ENCODE assay signal across 15 cellular contexts in genomic region chr3:47108546-47108945, GRCh38. TPM values are rescaled to one million over a fixed set of nuclear protein-coding genes. Genes with fewer than 3 reads are reported as not detected.
DNase-seq lines count a peak whose midpoint lies in the region; ATAC-seq and TF ChIP-seq lines count a peak whose summit lies in the region.
"Had no signal": no experiment of that assay in that cellular context is flagged by ENCODE, and none has a peak within 500 bp of the region (broad histone marks: within the 10 kb centered on the region; RNA-seq: fewer than 3 reads in every experiment).

No MANE protein-coding gene starts in this region.

- no peaks in the 10 kb centered on the region for H3K9me3 ChIP-seq in SK-N-SH
- H3K9me3 ChIP-seq: body of pancreas had no signal

- WGBS in SK-N-SH (ENCODE audit: low lambda C conversion rate): 86% methylated on average over 1 of the region's 1 CpG

- H3K4me1 Mint-ChIP-seq in stimulated activated effector memory CD8-positive, alpha-beta T cell treated with anti-CD3 and anti-CD28 coated beads, Interleukin-12 subunit alpha, Interleukin-12 subunit beta, amount 100 ng/mL, for 72 hours: no peaks in the 10 kb centered on the region
- H3K4me1 Mint-ChIP-seq in type B pancreatic cell (ENCODE audit: unreplicated experiment): peaks cover 4% of the 10 kb centered on the region

- CTCF ChIA-PET in SK-N-SH (lab: Yijun Ruan, JAX): interaction anchor here (1.3 to 2.0 kb wide), 4 partner anchors 9 to 215 kb away, joined by 3 to 5 read pairs (median 3); no protein-coding TSS in a partner anchor

- in situ Hi-C loops in astrocyte of the cerebellum (cut with HindIII; ENCODE audit: low sequenced_read_pairs): no loop called here

- no peak overlapping the region for H3K4me3 ChIP-seq in SK-N-SH (ENCODE audit: low read depth in 2 of 2, low read length in 1 of 2)
- no peak overlapping the region for H3K4me3 ChIP-seq in astrocyte of the cerebellum (ENCODE audit: low read depth, low read length)
- H3K4me3 ChIP-seq: body of pancreas had no signal

- H3K4me3 Mint-ChIP-seq in stimulated activated effector memory CD8-positive, alpha-beta T cell treated with anti-CD3 and anti-CD28 coated beads, Interleukin-12 subunit alpha, Interleukin-12 subunit beta, amount 100 ng/mL, for 72 hours: no peak overlapping the region
- H3K4me3 Mint-ChIP-seq in type B pancreatic cell: no peak overlapping the region
- H3K4me3 Mint-ChIP-seq: CD4-positive, alpha-beta memory T cell had no signal

- H2AFZ ChIP-seq in SK-N-SH (ENCODE audit: low read depth): no peak overlapping the region

- TF ChIP-seq CTCF in SK-N-SH (IDR thresholded peaks at IDR 0.05) (no peak), astrocyte of the cerebellum (IDR thresholded peaks at IDR 0.05; ENCODE audit: low read depth, low read length, missing control alignments) (no peak), type B pancreatic cell (conservative IDR thresholded peaks at IDR 0.05) (no peak)

- ATAC-seq in SK-N-SH treated with all-trans-retinoic acid at 6 μM for 48 hours: peak; percentile 47; the same call in 1 of the 3 replicates
- ATAC-seq in stimulated activated effector memory CD8-positive, alpha-beta T cell treated with anti-CD3 and anti-CD28 coated beads, Interleukin-12 subunit alpha, Interleukin-12 subunit beta, amount 100 ng/mL, for 72 hours: no peak
- ATAC-seq: body of pancreas had no signal

- no peaks in the 10 kb centered on the region for H4K20me1 ChIP-seq in SK-N-SH (ENCODE audit: insufficient read depth)

- POLR2A ChIA-PET in SK-N-SH (lab: Yijun Ruan, JAX): no interaction called here

- H3K36me3 Mint-ChIP-seq in stimulated activated effector memory CD8-positive, alpha-beta T cell treated with anti-CD3 and anti-CD28 coated beads, Interleukin-12 subunit alpha, Interleukin-12 subunit beta, amount 100 ng/mL, for 72 hours: peaks cover 92% of the 10 kb centered on the region
- H3K36me3 Mint-ChIP-seq in type B pancreatic cell: peaks cover 10% of the 10 kb centered on the region

- H3K79me2 ChIP-seq in SK-N-SH (ENCODE audit: insufficient read depth): peaks cover 80% of the 10 kb centered on the region

- no peaks in the 10 kb centered on the region for H3K27me3 ChIP-seq in SK-N-SH (ENCODE audit: insufficient read depth)
- H3K27me3 ChIP-seq: body of pancreas had no signal

- TF ChIP-seq RAD21 in SK-N-SH (IDR thresholded peaks at IDR 0.05; ENCODE audit: low read length): no peak

- H3K9me3 Mint-ChIP-seq in stimulated activated effector memory CD8-positive, alpha-beta T cell treated with anti-CD3 and anti-CD28 coated beads, Interleukin-12 subunit alpha, Interleukin-12 subunit beta, amount 100 ng/mL, for 72 hours: no peaks in the 10 kb centered on the region
- no peaks in the 10 kb centered on the region for H3K9me3 Mint-ChIP-seq in type B pancreatic cell
- H3K9me3 Mint-ChIP-seq: CD4-positive, alpha-beta memory T cell had no signal

- no peak for DNase-seq in SK-N-SH
- peak; percentile 9 for DNase-seq in astrocyte of the cerebellum (ENCODE audit: low read depth)
- peak; percentile 50 for DNase-seq in iPS-NIHi11 (ENCODE audit: low spot score)
- no peak for DNase-seq in stimulated activated effector memory CD8-positive, alpha-beta T cell treated with anti-CD3 and anti-CD28 coated beads, Interleukin-12 subunit alpha, Interleukin-12 subunit beta, amount 100 ng/mL, for 72 hours (ENCODE audit: low spot score in 2 of 2)
- no peak for DNase-seq in DMS79 (lab: John Stamatoyannopoulos, UW)
- DNase-seq in GOT3 (lab: John Stamatoyannopoulos, UW): no peak
- DNase-seq in type B pancreatic cell (ENCODE audit: extremely low spot score, unreplicated experiment): no peak
- DNase-seq: body of pancreas; CD4-positive, alpha-beta memory T cell; effector CD4-positive, alpha-beta T cell; foreskin fibroblast; NCI-H2081 treated with DMSO at 0.1 percent for 48 hours had no signal

- H3K4me1 ChIP-seq in SK-N-SH (ENCODE audit: control insufficient read depth in 1 of 2, insufficient read depth in 2 of 2, low read depth in 1 of 2, low read length in 1 of 2): peaks cover 2 to 12% of the 10 kb centered on the region in 2 experiments; a peak in 2 of 4 replicates
- H3K4me1 ChIP-seq: body of pancreas had no signal

- no peak overlapping the region for H3K4me2 ChIP-seq in SK-N-SH

- peaks cover 5 to 45% of the 10 kb centered on the region in 2 experiments for H3K36me3 ChIP-seq in SK-N-SH (replicated peaks in 1 of 2; ENCODE audit: control insufficient read depth in 1 of 2, insufficient read depth in 2 of 2, low read length in 1 of 2)

- no peaks in the 10 kb centered on the region for H3K27me3 Mint-ChIP-seq in type B pancreatic cell
- H3K27me3 Mint-ChIP-seq: CD4-positive, alpha-beta memory T cell had no signal

- H3K27ac Mint-ChIP-seq in stimulated activated effector memory CD8-positive, alpha-beta T cell treated with anti-CD3 and anti-CD28 coated beads, Interleukin-12 subunit alpha, Interleukin-12 subunit beta, amount 100 ng/mL, for 72 hours: peak overlapping the region; percentile 56
- H3K27ac Mint-ChIP-seq in type B pancreatic cell: no peak overlapping the region

- no peak for TF ChIP-seq EP300 in SK-N-SH (IDR thresholded peaks at IDR 0.05; ENCODE audit: borderline replicate concordance in 1 of 2, low read depth in 1 of 2, low read length in 1 of 2)

- H3F3A ChIP-seq in SK-N-SH (replicated peaks; ENCODE audit: insufficient read depth): peaks cover 23% of the 10 kb centered on the region

- H3K27ac ChIP-seq in SK-N-SH (ENCODE audit: low read depth in 2 of 2, low read length in 1 of 2): no peak overlapping the region; a peak in 1 of 4 replicates
- H3K27ac ChIP-seq: 22Rv1, body of pancreas, VCaP had no signal

- no peaks in the 10 kb centered on the region for H3K9me2 ChIP-seq in SK-N-SH

- H3K9ac ChIP-seq in SK-N-SH: no peak overlapping the region

TF ChIP-seq in SK-N-SH treated with all-trans-retinoic acid at 6 μM for 48 hours, 23 proteins besides CTCF, POLR2A, EP300 and RAD21:
- no peak for TF ChIP-seq PPARA (CRISPR knock-in tag; IDR thresholded peaks at IDR 0.05; ENCODE audit: borderline replicate concordance)
- no peak for TF ChIP-seq GLIS3 (CRISPR knock-in tag; IDR thresholded peaks at IDR 0.05)
- no peak for TF ChIP-seq ZNF565 (CRISPR knock-in tag; conservative IDR thresholded peaks at IDR 0.05; ENCODE audit: low read depth)
- TF ChIP-seq ZNF70 (CRISPR knock-in tag; IDR thresholded peaks at IDR 0.05): no peak
- no peak for TF ChIP-seq ZFP3 (CRISPR knock-in tag; IDR thresholded peaks at IDR 0.05)
- no peak for TF ChIP-seq ZC3H10 (CRISPR knock-in tag; IDR thresholded peaks at IDR 0.05)
- no peak for TF ChIP-seq SNAI2 (CRISPR knock-in tag; IDR thresholded peaks at IDR 0.05)
- TF ChIP-seq CSRNP3 (CRISPR knock-in tag; IDR thresholded peaks at IDR 0.05): no peak
TF ChIP-seq in SK-N-SH treated with all-trans-retinoic acid at 6 μM for 48 hours: peak in this region for 0.

TF ChIP-seq in SK-N-SH, 30 proteins besides CTCF, POLR2A, EP300 and RAD21:
- TF ChIP-seq ELF1 (IDR thresholded peaks at IDR 0.05) (no peak), MEF2A (IDR thresholded peaks at IDR 0.05; ENCODE audit: borderline replicate concordance, low read depth) (no peak), RFX5 (IDR thresholded peaks at IDR 0.05; ENCODE audit: low read length) (no peak), CHD2 (IDR thresholded peaks at IDR 0.05; ENCODE audit: low read length, partially characterized antibody) (no peak), MAX (IDR thresholded peaks at IDR 0.05; ENCODE audit: low read depth) (no peak), RXRA (IDR thresholded peaks at IDR 0.05; ENCODE audit: borderline replicate concordance, low read depth) (no peak), REST (IDR thresholded peaks at IDR 0.05; ENCODE audit: low read depth, low read length) (no peak), GABPA (IDR thresholded peaks at IDR 0.05; ENCODE audit: low read depth) (no peak), FOSL2 (IDR thresholded peaks at IDR 0.05; ENCODE audit: borderline replicate concordance, low read depth) (no peak), TEAD4 (IDR thresholded peaks at IDR 0.05; ENCODE audit: borderline replicate concordance, insufficient read depth) (no peak)

RNA-seq across cellular contexts. Expression of gene SETD2, which starts 55.4 kb away (rescaled TPM):
- 12.1 and 15.3 TPM in 2 replicates for polyA plus RNA-seq in SK-N-SH (2012; rRNA removed)
- polyA plus RNA-seq in SK-N-SH (2012; cell fraction: cytosol; rRNA removed): 15.4 and 18.2 TPM in 2 replicates
- polyA plus RNA-seq in SK-N-SH (2012; cell fraction: nucleus; rRNA removed): 13.7 and 23.7 TPM in 2 replicates
- total RNA-seq in type B pancreatic cell (ENCODE audit: low replicate concordance): 46.1 and 53.2 TPM in 2 replicates

Comparison
In these comparisons a context has a peak if more than half of its experiments do, and no peak if none do; other contexts are left out.
1. DNase-seq: peak in astrocyte of the cerebellum (single experiment) and iPS-NIHi11 (single experiment); none in SK-N-SH (single experiment), stimulated activated effector memory CD8-positive, alpha-beta T cell treated with anti-CD3 and anti-CD28 coated beads, Interleukin-12 subunit alpha, Interleukin-12 subunit beta, amount 100 ng/mL, for 72 hours (0 of 2), DMS79 (single experiment), GOT3 (single experiment) and type B pancreatic cell (single experiment).